ENCODE assay signal across 16 cellular contexts in the genomic region with DNA sequence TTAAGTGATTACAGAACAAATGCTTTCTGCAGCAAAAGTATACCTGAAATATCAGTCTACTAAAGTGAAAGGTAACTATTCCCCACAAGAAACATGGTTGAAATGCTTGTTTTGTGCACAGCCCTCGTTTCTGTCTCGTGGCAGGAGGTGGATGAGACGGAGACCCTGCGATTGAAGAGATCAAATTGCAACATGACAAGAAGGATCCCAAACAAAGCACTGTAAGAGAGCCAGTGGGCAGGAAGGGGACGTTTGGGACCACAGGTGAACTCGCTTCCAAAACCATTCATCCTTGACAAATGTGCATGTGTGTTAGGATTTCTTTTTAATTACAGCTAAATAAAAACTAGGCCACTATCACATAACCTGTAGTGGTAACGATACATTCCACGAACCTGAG.
"Had no signal": no experiment of that assay in that cellular context is flagged by ENCODE, and none has a peak within 500 bp of the region (broad histone marks: within the 10 kb centered on the region; RNA-seq: fewer than 3 reads in every experiment).

No MANE protein-coding gene starts in this region.

- H3K36me3 ChIP-seq: pancreas, thoracic aorta had no signal

- H3K4me3 Mint-ChIP-seq: activated naive CD8-positive, alpha-beta T cell treated with anti-CD3 and anti-CD28 coated beads for 36 hours; stimulated activated naive CD8-positive, alpha-beta T cell treated with anti-CD3 and anti-CD28 coated beads, Interleukin-15, amount 100 ng/mL, for 72 hours; T-helper 2 cell treated with Interferon-gamma antibody and Interleukin-4, amounts not matched to agents 5 μg/mL and 100 μg/mL, for 36 hours had no signal

- H3K4me3 ChIP-seq: esophagus muscularis mucosa, heart left ventricle, pancreas, thoracic aorta had no signal

- DNase-seq: activated effector memory CD4-positive, alpha-beta T cell treated with Interleukin-2 at 50 U/mL for 16 hours; activated naive CD8-positive, alpha-beta T cell treated with anti-CD3 and anti-CD28 coated beads for 36 hours; activated T-cell treated with anti-CD3 and anti-CD28 coated beads, Interleukin-2, amount 50 U/mL, for 1 hour; aorta; heart left ventricle; left colon; mammary epithelial cell; pancreas; stimulated activated CD4-positive, alpha-beta T cell treated with anti-CD3 and anti-CD28 coated beads, Interleukin-4, amount 100 ng/mL, for 24 hours; stimulated activated naive CD8-positive, alpha-beta T cell treated with anti-CD3 and anti-CD28 coated beads, Interleukin-15, amount 100 ng/mL, for 72 hours had no signal

- ATAC-seq: activated CD4-positive, CD25-positive, alpha-beta regulatory T cell treated with anti-CD3 and anti-CD28 coated beads, Interleukin-2, amount 50 U/mL, for 24 hours; heart left ventricle; left colon; pancreas; stimulated activated naive CD8-positive, alpha-beta T cell treated with anti-CD3 and anti-CD28 coated beads, Interleukin-15, amount 100 ng/mL, for 72 hours had no signal

- H3K27me3 ChIP-seq: esophagus muscularis mucosa, heart left ventricle, pancreas had no signal

- H3K27me3 Mint-ChIP-seq: stimulated activated naive CD8-positive, alpha-beta T cell treated with anti-CD3 and anti-CD28 coated beads, Interleukin-15, amount 100 ng/mL, for 72 hours had no signal

- H3K27ac ChIP-seq: esophagus muscularis mucosa, heart left ventricle, pancreas, thoracic aorta had no signal

- H3K27ac Mint-ChIP-seq: activated naive CD8-positive, alpha-beta T cell treated with anti-CD3 and anti-CD28 coated beads for 36 hours; stimulated activated naive CD8-positive, alpha-beta T cell treated with anti-CD3 and anti-CD28 coated beads, Interleukin-15, amount 100 ng/mL, for 72 hours; T-helper 2 cell treated with Interferon-gamma antibody and Interleukin-4, amounts not matched to agents 5 μg/mL and 100 μg/mL, for 36 hours had no signal

- H3K9me3 ChIP-seq: pancreas, thoracic aorta had no signal

- H3K4me1 ChIP-seq: esophagus muscularis mucosa, heart left ventricle had no signal

- FAIRE-seq: endometrium, pancreas, urothelium cell line had no signal
